In the genomic region with DNA sequence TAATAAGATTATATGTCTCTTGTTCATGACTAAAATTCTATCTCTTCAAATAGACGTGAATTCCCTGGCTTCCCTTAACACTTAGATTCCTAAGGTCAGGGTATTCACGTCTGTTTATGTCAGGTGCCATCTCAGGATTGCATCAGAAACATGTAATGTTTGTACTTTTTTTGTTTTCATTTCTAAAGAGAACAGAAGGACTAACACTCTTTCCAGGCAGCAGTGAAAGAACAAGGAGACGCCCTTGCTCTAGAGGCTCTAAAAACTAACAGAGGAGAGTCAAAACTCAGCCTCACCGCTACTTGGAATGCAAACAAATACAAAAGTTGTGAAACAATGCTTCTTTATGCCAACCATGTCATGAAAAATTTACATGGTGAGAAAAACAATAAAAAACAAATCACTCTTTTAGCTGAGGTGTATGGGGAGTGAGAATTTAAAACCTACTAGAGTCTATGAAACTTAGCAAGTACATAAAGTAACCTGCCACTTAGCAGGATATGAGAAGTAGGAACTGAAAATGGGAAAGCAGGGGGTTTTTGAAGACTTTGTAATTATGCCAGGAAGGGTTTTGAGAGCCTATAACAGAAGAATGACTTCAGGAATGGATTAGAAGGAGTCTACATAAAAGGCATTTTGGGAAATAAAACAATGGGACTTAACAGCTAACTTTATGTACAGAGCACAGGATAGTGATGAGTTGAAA, we compare ENCODE assay signal across 30 cellular contexts.
A peak's percentile ranks its signal among the peaks of the same experiment; 100 is the strongest.
DNase-seq lines count a peak whose midpoint lies in the region; ATAC-seq, FAIRE-seq and TF ChIP-seq lines count a peak whose summit lies in the region.
"Had no signal": no experiment of that assay in that cellular context is flagged by ENCODE, and none has a peak within 500 bp of the region (broad histone marks: within the 10 kb centered on the region; RNA-seq: fewer than 3 reads in every experiment).

No MANE protein-coding gene starts in this region.

- ATAC-seq in GM18502 (IDR thresholded peaks at IDR 0.05; ENCODE audit: poor library complexity, unreplicated experiment) (peak; percentile 70), HG03432 (IDR thresholded peaks at IDR 0.05; ENCODE audit: unreplicated experiment) (peak; percentile 67), aorta (ENCODE audit: low FRiP score) (no peak), HG02571 (IDR thresholded peaks at IDR 0.05; ENCODE audit: unreplicated experiment) (no peak)
- ATAC-seq: gastroesophageal sphincter; stimulated activated memory B cell treated with anti-CD40 and anti-IgM and Interleukin-4, amounts not matched to agents 10 μg/mL and 1 μg/mL and 100 μg/mL, for 72 hours; T-helper 17 cell had no signal

- peaks cover 4% of the 10 kb centered on the region for H3K9me3 Mint-ChIP-seq in osteocyte (ENCODE audit: unreplicated experiment)
- H3K9me3 Mint-ChIP-seq: activated naive CD4-positive, alpha-beta T cell treated with anti-CD3 and anti-CD28 coated beads, Interleukin-2, amount 50 U/mL, for 24 hours had no signal

- H3K4me3 Mint-ChIP-seq in osteocyte (ENCODE audit: unreplicated experiment), result no peak overlapping the region
- H3K4me3 Mint-ChIP-seq: activated naive CD4-positive, alpha-beta T cell treated with anti-CD3 and anti-CD28 coated beads, Interleukin-2, amount 50 U/mL, for 24 hours; naive B cell; stimulated activated memory B cell treated with anti-CD40 and anti-IgM and Interleukin-4, amounts not matched to agents 10 μg/mL and 1 μg/mL and 100 μg/mL, for 72 hours; T-helper 17 cell had no signal

- DNase-seq in bronchial epithelial cell (ENCODE audit: low read depth) (peak; percentile 15), osteocyte (ENCODE audit: extremely low spot score, unreplicated experiment) (no peak), T-helper 9 cell (no peak), aorta (no peak)
- no peak for DNase-seq in stimulated activated CD4-positive, alpha-beta T cell treated with anti-CD3 and anti-CD28 coated beads, Interleukin-15, amount 100 ng/mL, for 24 hours
- DNase-seq: C1 segment of cervical spinal cord; cerebellar nuclear complex; dorsolateral prefrontal cortex; hypothalamus; KG1; left ventricle myocardium inferior; naive B cell; NCI-H187 treated with DMSO at 0.1 percent for 48 hours; NCI-H69; nucleus accumbens; retina; SK-N-SH; stimulated activated CD4-positive, alpha-beta T cell treated with anti-CD3 and anti-CD28 coated beads, Interleukin-4, amount 100 ng/mL, for 1 hour; T-helper 17 cell; WERI-Rb-1 had no signal

- H3K4me1 Mint-ChIP-seq in osteocyte (ENCODE audit: unreplicated experiment), result peaks cover 8% of the 10 kb centered on the region
- H3K4me1 Mint-ChIP-seq: activated naive CD4-positive, alpha-beta T cell treated with anti-CD3 and anti-CD28 coated beads, Interleukin-2, amount 50 U/mL, for 24 hours; naive B cell; stimulated activated memory B cell treated with anti-CD40 and anti-IgM and Interleukin-4, amounts not matched to agents 10 μg/mL and 1 μg/mL and 100 μg/mL, for 72 hours; T-helper 17 cell had no signal

- no peaks in the 10 kb centered on the region for H3K36me3 Mint-ChIP-seq in osteocyte (ENCODE audit: unreplicated experiment)
- H3K36me3 Mint-ChIP-seq: activated naive CD4-positive, alpha-beta T cell treated with anti-CD3 and anti-CD28 coated beads, Interleukin-2, amount 50 U/mL, for 24 hours; naive B cell; stimulated activated memory B cell treated with anti-CD40 and anti-IgM and Interleukin-4, amounts not matched to agents 10 μg/mL and 1 μg/mL and 100 μg/mL, for 72 hours had no signal

- H3K36me3 ChIP-seq in bronchial epithelial cell (ENCODE audit: control insufficient read depth, insufficient read depth, low read length) (no peaks in the 10 kb centered on the region), aorta (ENCODE audit: control insufficient read depth in 1 of 2, insufficient read depth in 2 of 2, low read length in 1 of 2) (no peaks in the 10 kb centered on the region)
- H3K36me3 ChIP-seq: gastroesophageal sphincter, left ventricle myocardium inferior, WERI-Rb-1 had no signal

- peaks cover 20% of the 10 kb centered on the region for H3K27me3 Mint-ChIP-seq in osteocyte (ENCODE audit: unreplicated experiment)
- H3K27me3 Mint-ChIP-seq: activated naive CD4-positive, alpha-beta T cell treated with anti-CD3 and anti-CD28 coated beads, Interleukin-2, amount 50 U/mL, for 24 hours; naive B cell; stimulated activated memory B cell treated with anti-CD40 and anti-IgM and Interleukin-4, amounts not matched to agents 10 μg/mL and 1 μg/mL and 100 μg/mL, for 72 hours; T-helper 17 cell had no signal

- TF ChIP-seq CTCF in bronchial epithelial cell (IDR thresholded peaks at IDR 0.05; ENCODE audit: insufficient read depth, low read length, severe bottlenecking) (no peak), osteocyte (IDR thresholded peaks at IDR 0.05) (no peak)

- H3K27ac ChIP-seq in aorta (ENCODE audit: low read depth in 1 of 2, low read length in 2 of 2), result no peak overlapping the region
- H3K27ac ChIP-seq: dorsolateral prefrontal cortex, gastroesophageal sphincter, left ventricle myocardium inferior, RWPE1, WERI-Rb-1 had no signal

- no peaks in the 10 kb centered on the region for H3K9me3 ChIP-seq in aorta (ENCODE audit: control insufficient read depth, low read length)
- H3K9me3 ChIP-seq: gastroesophageal sphincter, SK-N-SH had no signal

- H3K27ac Mint-ChIP-seq in osteocyte (ENCODE audit: unreplicated experiment), result peak overlapping the region; percentile 43
- H3K27ac Mint-ChIP-seq: activated naive CD4-positive, alpha-beta T cell treated with anti-CD3 and anti-CD28 coated beads, Interleukin-2, amount 50 U/mL, for 24 hours; naive B cell; stimulated activated memory B cell treated with anti-CD40 and anti-IgM and Interleukin-4, amounts not matched to agents 10 μg/mL and 1 μg/mL and 100 μg/mL, for 72 hours; T-helper 17 cell had no signal

- H3K4me3 ChIP-seq in bronchial epithelial cell (ENCODE audit: low read depth, low read length) (no peak overlapping the region), aorta (ENCODE audit: low read length in 2 of 2) (no peak overlapping the region)
- H3K4me3 ChIP-seq: dorsolateral prefrontal cortex, gastroesophageal sphincter, left ventricle myocardium inferior had no signal

- intact Hi-C loops in aorta (cut with DNase I), result no loop called here

- H3K27me3 ChIP-seq in bronchial epithelial cell (ENCODE audit: control insufficient read depth, insufficient read depth, low read length), result no peaks in the 10 kb centered on the region
- no peaks in the 10 kb centered on the region for H3K27me3 ChIP-seq in aorta (ENCODE audit: control insufficient read depth in 1 of 2, insufficient read depth in 2 of 2, low read length in 1 of 2)
- H3K27me3 ChIP-seq: gastroesophageal sphincter had no signal

- peaks cover 0 to 2% of the 10 kb centered on the region in 2 donors for H3K4me1 ChIP-seq in aorta (ENCODE audit: control insufficient read depth in 1 of 2, insufficient read depth in 2 of 2, low read length in 2 of 2)
- H3K4me1 ChIP-seq: gastroesophageal sphincter, left ventricle myocardium inferior had no signal

- 25 to 33% methylated on average over 4 of the region's 4 CpGs for WGBS in aorta, 2 donors

- FAIRE-seq in bronchial epithelial cell (lab: Jason Lieb, UNC), result no peak
- FAIRE-seq: D721Med, endothelial cell of umbilical vein, HTR-8/SVneo had no signal

Comparison
In these comparisons a context has a peak if more than half of its experiments do, and no peak if none do; other contexts are left out.
1. ATAC-seq: peak in GM18502 (single experiment) and HG03432 (single experiment); none in aorta (single experiment) and HG02571 (single experiment).